18 cellular contexts compared by ENCODE assay signal in genomic region chrX:9153299-9153698, GRCh38.
DNase-seq lines count a peak whose midpoint lies in the region; ATAC-seq, FAIRE-seq and TF ChIP-seq lines count a peak whose summit lies in the region.
"Had no signal": no experiment of that assay in that cellular context is flagged by ENCODE, and none has a peak within 500 bp of the region (broad histone marks: within the 10 kb centered on the region; RNA-seq: fewer than 3 reads in every experiment).

No MANE protein-coding gene starts in this region.

- no peak for FAIRE-seq in bronchial epithelial cell (lab: Jason Lieb, UNC)

- H3K9ac ChIP-seq in PC-3 (ENCODE audit: low read length), result peak overlapping the region; percentile 78

- no peak overlapping the region for H3K4me3 ChIP-seq in PC-3 (ENCODE audit: low read length)
- H3K4me3 ChIP-seq in bronchial epithelial cell (ENCODE audit: low read depth, low read length), result no peak overlapping the region
- no peak overlapping the region for H3K4me3 ChIP-seq in osteoblast (ENCODE audit: insufficient read depth, low read length)
- H3K4me3 ChIP-seq in right lobe of liver, result no peak overlapping the region

- POLR2A ChIA-PET in PC-3 (lab: Charles Lee; ENCODE audit: unreplicated experiment), result no interaction called here

- H3K27ac ChIP-seq in PC-3 (ENCODE audit: low read length) (peak overlapping the region; percentile 98), osteoblast (ENCODE audit: low read depth, low read length) (peak overlapping the region; percentile 29), right lobe of liver (no peak overlapping the region)
- H3K27ac ChIP-seq: epithelial cell of prostate had no signal

- H3K27me3 ChIP-seq in PC-3 (ENCODE audit: low read length), result no peaks in the 10 kb centered on the region
- no peaks in the 10 kb centered on the region for H3K27me3 ChIP-seq in bronchial epithelial cell (ENCODE audit: control insufficient read depth, insufficient read depth, low read length)
- H3K27me3 ChIP-seq in osteoblast (ENCODE audit: insufficient read depth, low read length), result no peaks in the 10 kb centered on the region
- no peaks in the 10 kb centered on the region for H3K27me3 ChIP-seq in right lobe of liver

- no peaks in the 10 kb centered on the region for H3K9me2 ChIP-seq in PC-3 (replicated peaks; ENCODE audit: low read length)

- intact Hi-C loops in PC-3 (cut with micrococcal nuclease) (loop anchor here (1.0 to 5.0 kb wide), 3 partner anchors 10 to 82 kb away; no protein-coding TSS in a partner anchor), head of caudate nucleus (cut with DNase I) (no loop called here), right lobe of liver (cut with DNase I) (no loop called here)

- peaks cover 11% of the 10 kb centered on the region; the same call in 1 of the 2 replicates for H3K9me3 ChIP-seq in PC-3 (ENCODE audit: low read length)
- H3K9me3 ChIP-seq in osteoblast (ENCODE audit: low read depth, low read length), result no peaks in the 10 kb centered on the region
- H3K9me3 ChIP-seq in right lobe of liver, result no peaks in the 10 kb centered on the region

- H2AFZ ChIP-seq in PC-3 (ENCODE audit: low read length) (0 out of 2 replicates have a peak overlapping the region, but pooled peaks have one; percentile 14), osteoblast (ENCODE audit: low read length) (no peak overlapping the region)

- H3K4me1 ChIP-seq in PC-3 (ENCODE audit: insufficient read depth, low read length) (peaks cover 36% of the 10 kb centered on the region), osteoblast (ENCODE audit: insufficient read depth, low read length) (peaks cover 16% of the 10 kb centered on the region), right lobe of liver (no peaks in the 10 kb centered on the region)

- H4K20me1 ChIP-seq in PC-3 (ENCODE audit: low read length) (no peaks in the 10 kb centered on the region), osteoblast (ENCODE audit: insufficient read depth, low read length) (no peaks in the 10 kb centered on the region)

- ATAC-seq in PC-3 (peak; percentile 90), HG03039 (IDR thresholded peaks at IDR 0.05; ENCODE audit: unreplicated experiment) (no peak), right lobe of liver (no peak)
- ATAC-seq: activated CD8-positive, alpha-beta memory T cell treated with anti-CD3 and anti-CD28 coated beads, Interleukin-2, amount 10 ng/mL, durations not matched to agents 7 days and 5 days had no signal

- 24% methylated on average over 1 of the region's 1 CpG for WGBS in right lobe of liver (ENCODE audit: insufficient coverage, low coverage, low lambda C conversion rate, missing lambda C conversion rate)

- CTCF ChIA-PET in PC-3 (lab: Charles Lee), result no interaction called here

- BruUV-seq in PC-3 (replicated peaks; lab: Mats Ljungman, UMichigan), result no TSS peak

- H3K36me3 ChIP-seq in PC-3 (ENCODE audit: low read depth, low read length) (peaks cover 14% of the 10 kb centered on the region), bronchial epithelial cell (ENCODE audit: control insufficient read depth, insufficient read depth, low read length) (no peaks in the 10 kb centered on the region), osteoblast (ENCODE audit: insufficient read depth, low read length) (no peaks in the 10 kb centered on the region), right lobe of liver (no peaks in the 10 kb centered on the region)

- H3K4me2 ChIP-seq in PC-3 (ENCODE audit: low read length), result peak overlapping the region; percentile 46
- no peak overlapping the region for H3K4me2 ChIP-seq in osteoblast (ENCODE audit: insufficient read depth, low read length)

- DNase-seq in Daoy (ENCODE audit: low read depth) (peak; percentile 77), PC-3 (peak; percentile 91), bronchial epithelial cell (ENCODE audit: low read depth) (peak; percentile 26), osteoblast (ENCODE audit: insufficient read length, low spot score, missing footprints) (no peak), NCI-H146 treated with DMSO at 0.1 percent for 48 hours (lab: John Stamatoyannopoulos, UW; ENCODE audit: unreplicated experiment) (no peak), head of caudate nucleus (no peak), right lobe of liver (no peak)
- DNase-seq: activated CD8-positive, alpha-beta memory T cell treated with anti-CD3 and anti-CD28 coated beads, Interleukin-2, amount 10 ng/mL, durations not matched to agents 7 days and 5 days; CD8-positive, alpha-beta memory T cell; GDM1; hypothalamus; KBM-7; naive B cell; NCI-H146; stimulated activated CD4-positive, alpha-beta T cell treated with anti-CD3 and anti-CD28 coated beads, Interleukin-12 subunit alpha, Interleukin-12 subunit beta, amount 100 ng/mL, for 4 hours; substantia nigra had no signal

- peaks cover 10% of the 10 kb centered on the region for H3F3A ChIP-seq in PC-3 (ENCODE audit: low read length, unreplicated experiment)

- no peak for TF ChIP-seq POLR2A in right lobe of liver (IDR thresholded peaks at IDR 0.05)

- TF ChIP-seq CTCF in PC-3 (conservative IDR thresholded peaks at IDR 0.05; ENCODE audit: low read depth, low read length), result no peak
- TF ChIP-seq CTCF in bronchial epithelial cell (IDR thresholded peaks at IDR 0.05; ENCODE audit: insufficient read depth, low read length, severe bottlenecking), result no peak
- no peak for TF ChIP-seq CTCF in osteoblast (IDR thresholded peaks at IDR 0.05; ENCODE audit: extremely low read depth, low read depth, low read length)
- no peak for TF ChIP-seq CTCF in right lobe of liver (IDR thresholded peaks at IDR 0.05)

- H3K79me2 ChIP-seq in PC-3 (ENCODE audit: low read length), result no peaks in the 10 kb centered on the region
- no peaks in the 10 kb centered on the region for H3K79me2 ChIP-seq in osteoblast (ENCODE audit: insufficient read depth, low read length)

Comparison
In these comparisons a context has a peak if more than half of its experiments do, and no peak if none do; other contexts are left out.
1. DNase-seq: peak in Daoy (single experiment), PC-3 (single experiment) and bronchial epithelial cell (single experiment); none in osteoblast (single experiment), NCI-H146 treated with DMSO at 0.1 percent for 48 hours (single experiment), head of caudate nucleus (0 of 42) and right lobe of liver (0 of 3).
2. H3K27ac ChIP-seq: peak in PC-3 (single experiment) and osteoblast (single experiment); none in right lobe of liver (0 of 3).